In genomic region chr5:122376305-122376704, GRCh38 we compare ENCODE assay signal across 25 cellular contexts.
"Had no signal": no experiment of that assay in that cellular context is flagged by ENCODE, and none has a peak within 500 bp of the region (broad histone marks: within the 10 kb centered on the region; RNA-seq: fewer than 3 reads in every experiment).

No MANE protein-coding gene starts in this region.

- H3K4me1 Mint-ChIP-seq: naive thymus-derived CD4-positive, alpha-beta T cell; stimulated activated effector memory CD8-positive, alpha-beta T cell treated with anti-CD3 and anti-CD28 coated beads, Interleukin-12 subunit alpha, Interleukin-12 subunit beta, amount 100 ng/mL, for 72 hours had no signal

- H3K9me3 ChIP-seq: mucosa of descending colon, ovary, sigmoid colon, spleen, suprapubic skin, thoracic aorta, tibial artery, upper lobe of right lung had no signal

- H3K36me3 Mint-ChIP-seq: naive thymus-derived CD4-positive, alpha-beta T cell; natural killer cell treated with Interleukin-12 subunit alpha and Interleukin-12 subunit beta and Interleukin-15 and Interleukin-18, amount 100 ng/mL, for 72 hours; stimulated activated effector memory CD8-positive, alpha-beta T cell treated with anti-CD3 and anti-CD28 coated beads, Interleukin-12 subunit alpha, Interleukin-12 subunit beta, amount 100 ng/mL, for 72 hours had no signal

- H3K4me3 Mint-ChIP-seq: naive thymus-derived CD4-positive, alpha-beta T cell; natural killer cell treated with Interleukin-12 subunit alpha and Interleukin-12 subunit beta and Interleukin-15 and Interleukin-18, amount 100 ng/mL, for 72 hours; stimulated activated effector memory CD8-positive, alpha-beta T cell treated with anti-CD3 and anti-CD28 coated beads, Interleukin-12 subunit alpha, Interleukin-12 subunit beta, amount 100 ng/mL, for 72 hours; stimulated activated naive CD8-positive, alpha-beta T cell treated with anti-CD3 and anti-CD28 coated beads, Interleukin-15, Interleukin-2, amounts not matched to agents 100 ng/mL and 50 ng/mL, for 24 hours had no signal

- H3K27ac Mint-ChIP-seq: naive thymus-derived CD4-positive, alpha-beta T cell; natural killer cell treated with Interleukin-12 subunit alpha and Interleukin-12 subunit beta and Interleukin-15 and Interleukin-18, amount 100 ng/mL, for 72 hours; progenitor cell of endocrine pancreas; stimulated activated effector memory CD8-positive, alpha-beta T cell treated with anti-CD3 and anti-CD28 coated beads, Interleukin-12 subunit alpha, Interleukin-12 subunit beta, amount 100 ng/mL, for 72 hours; stimulated activated naive CD8-positive, alpha-beta T cell treated with anti-CD3 and anti-CD28 coated beads, Interleukin-15, Interleukin-2, amounts not matched to agents 100 ng/mL and 50 ng/mL, for 24 hours had no signal

- ATAC-seq: left lobe of liver; mucosa of descending colon; naive thymus-derived CD4-positive, alpha-beta T cell; natural killer cell treated with Interleukin-12 subunit alpha and Interleukin-12 subunit beta and Interleukin-15 and Interleukin-18, amount 100 ng/mL, for 72 hours; stimulated activated effector memory CD8-positive, alpha-beta T cell treated with anti-CD3 and anti-CD28 coated beads, Interleukin-12 subunit alpha, Interleukin-12 subunit beta, amount 100 ng/mL, for 72 hours; upper lobe of right lung had no signal

- H3K4me3 ChIP-seq: lung, mucosa of descending colon, ovary, sigmoid colon, spleen, suprapubic skin, thoracic aorta, tibial artery, upper lobe of right lung had no signal

- H3K27ac ChIP-seq: sigmoid colon, spleen, suprapubic skin, thoracic aorta, upper lobe of right lung had no signal

- DNase-seq: hippocampal formation; kidney glomerular epithelial cell; left cardiac atrium; mesendoderm; midbrain; mucosa of descending colon; naive thymus-derived CD4-positive, alpha-beta T cell; ovary; right cardiac atrium; sigmoid colon; small intestine; spleen; stimulated activated CD4-positive, alpha-beta T cell treated with anti-CD3 and anti-CD28 coated beads, Interleukin-4, amount 100 ng/mL, for 24 hours; stimulated activated naive CD4-positive, alpha-beta T cell; tibial artery; trophoblast cell; upper lobe of right lung had no signal

- H3K9me3 Mint-ChIP-seq: stimulated activated naive CD8-positive, alpha-beta T cell treated with anti-CD3 and anti-CD28 coated beads, Interleukin-15, Interleukin-2, amounts not matched to agents 100 ng/mL and 50 ng/mL, for 24 hours had no signal

- H3K27me3 ChIP-seq: ovary, sigmoid colon, spleen, suprapubic skin, tibial artery, upper lobe of right lung had no signal

- H3K27me3 Mint-ChIP-seq: naive thymus-derived CD4-positive, alpha-beta T cell; natural killer cell treated with Interleukin-12 subunit alpha and Interleukin-12 subunit beta and Interleukin-15 and Interleukin-18, amount 100 ng/mL, for 72 hours; progenitor cell of endocrine pancreas; stimulated activated naive CD8-positive, alpha-beta T cell treated with anti-CD3 and anti-CD28 coated beads, Interleukin-15, Interleukin-2, amounts not matched to agents 100 ng/mL and 50 ng/mL, for 24 hours had no signal

- H3K4me1 ChIP-seq: spleen, suprapubic skin, upper lobe of right lung had no signal

- H3K36me3 ChIP-seq: ovary, sigmoid colon, spleen, suprapubic skin, thoracic aorta, tibial artery, upper lobe of right lung had no signal
